23 cellular contexts compared by ENCODE assay signal in genomic region chr6:132995432-132995831, GRCh38.
DNase-seq lines count a peak whose midpoint lies in the region; ATAC-seq lines count a peak whose summit lies in the region.
"Had no signal": no experiment of that assay in that cellular context is flagged by ENCODE, and none has a peak within 500 bp of the region (broad histone marks: within the 10 kb centered on the region; RNA-seq: fewer than 3 reads in every experiment).

No MANE protein-coding gene starts in this region.

- no peak overlapping the region for H3K4me3 ChIP-seq in MG63
- H3K4me3 ChIP-seq: BLaER1 treated with 17β-estradiol and CSF1 and Interleukin-3, amounts not matched to agents 10 nM and 100 nM; HAP-1; heart left ventricle; K562; tibial artery had no signal

- ATAC-seq in GM18909 (IDR thresholded peaks at IDR 0.05; ENCODE audit: poor library complexity, unreplicated experiment), result no peak
- ATAC-seq: activated CD8-positive, alpha-beta T cell treated with anti-CD3 and anti-CD28 coated beads for 36 hours; heart left ventricle; K562; left colon; stimulated activated naive CD8-positive, alpha-beta T cell treated with anti-CD3 and anti-CD28 coated beads, Interleukin-15, amount 100 ng/mL, for 72 hours had no signal

- no peaks in the 10 kb centered on the region for H3K9me3 ChIP-seq in MG63
- H3K9me3 ChIP-seq: Caco-2, HAP-1, heart left ventricle, SK-N-SH, tibial artery had no signal

- no peaks in the 10 kb centered on the region for H3K36me3 ChIP-seq in MG63
- H3K36me3 ChIP-seq: BLaER1 treated with 17β-estradiol and CSF1 and Interleukin-3, amounts not matched to agents 10 nM and 100 nM; HAP-1; heart left ventricle; tibial artery had no signal

- H3K27me3 ChIP-seq in MG63, result no peaks in the 10 kb centered on the region
- H3K27me3 ChIP-seq: BLaER1 treated with 17β-estradiol and CSF1 and Interleukin-3, amounts not matched to agents 10 nM and 100 nM; heart left ventricle; tibial artery had no signal

- peak; percentile 6 for DNase-seq in AG20443 (ENCODE audit: low spot score)
- peak; percentile 41 for DNase-seq in MG63
- peak; percentile 23 for DNase-seq in globus pallidus (ENCODE audit: low spot score)
- DNase-seq in pons (ENCODE audit: low spot score), result peak; percentile 30
- no peak for DNase-seq in stimulated activated CD4-positive, alpha-beta T cell treated with anti-CD3 and anti-CD28 coated beads, Interleukin-2, amount 100 ng/mL, for 48 hours
- DNase-seq in dedifferentiated amniotic fluid mesenchymal stem cell (ENCODE audit: extremely low spot score), result no peak
- no peak for DNase-seq in 8988T
- DNase-seq: activated CD4-positive, CD25-positive, alpha-beta regulatory T cell treated with anti-CD3 and anti-CD28 coated beads, Interleukin-2, amount 50 U/mL, for 72 hours; activated CD8-positive, alpha-beta T cell treated with anti-CD3 and anti-CD28 coated beads for 36 hours; activated naive CD8-positive, alpha-beta T cell treated with anti-CD3 and anti-CD28 coated beads, Interleukin-2, amount 10 ng/mL, durations not matched to agents 7 days and 5 days; Caco-2; cerebellar nuclear complex; left colon; SK-N-SH; small intestine; stimulated activated CD8-positive, alpha-beta memory T cell treated with anti-CD3 and anti-CD28 coated beads, Interleukin-4, amount 100 ng/mL, for 48 hours; stimulated activated naive CD8-positive, alpha-beta T cell treated with anti-CD3 and anti-CD28 coated beads, Interleukin-15, amount 100 ng/mL, for 72 hours; tibial artery had no signal

Comparison
In these comparisons a context has a peak if more than half of its experiments do, and no peak if none do; other contexts are left out.
1. DNase-seq: peak in AG20443 (single experiment), MG63 (single experiment), globus pallidus (single experiment) and pons (single experiment); none in stimulated activated CD4-positive, alpha-beta T cell treated with anti-CD3 and anti-CD28 coated beads, Interleukin-2, amount 100 ng/mL, for 48 hours (0 of 2), dedifferentiated amniotic fluid mesenchymal stem cell (single experiment) and 8988T (single experiment).